Comparison of ENCODE assay signal across 8 cellular contexts in genomic region chr1:247079141-247079874, GRCh38. TPM values are rescaled to one million over a fixed set of nuclear protein-coding genes. Genes with fewer than 3 reads are reported as not detected.
DNase-seq lines count a peak whose midpoint lies in the region; ATAC-seq, FAIRE-seq and TF ChIP-seq lines count a peak whose summit lies in the region.

No MANE protein-coding gene starts in this region.

- no peak for TF ChIP-seq EP300 in stomach (IDR thresholded peaks at IDR 0.05)

- H3K9me3 Mint-ChIP-seq in activated CD8-positive, alpha-beta T cell treated with anti-CD3 and anti-CD28 coated beads, Interleukin-2, amount 10 ng/mL, durations not matched to agents 7 days and 5 days (ENCODE audit: insufficient read depth) = no peaks in the 10 kb centered on the region

- no peak for TF ChIP-seq POLR2A in stomach (IDR thresholded peaks at IDR 0.05)

- H3K9me3 ChIP-seq in cardiac muscle cell (ENCODE audit: low read depth) (no peaks in the 10 kb centered on the region), iPS-15b (ENCODE audit: control insufficient read depth, insufficient read depth, low read length) (no peaks in the 10 kb centered on the region), stomach (peaks cover 0 to 3% (median 0%) of the 10 kb centered on the region in 4 donors)

- peaks cover 9% of the 10 kb centered on the region for H3K27me3 Mint-ChIP-seq in activated CD8-positive, alpha-beta T cell treated with anti-CD3 and anti-CD28 coated beads, Interleukin-2, amount 10 ng/mL, durations not matched to agents 7 days and 5 days (ENCODE audit: low read depth)

- TF ChIP-seq CTCF in cardiac muscle cell (IDR thresholded peaks at IDR 0.05; ENCODE audit: low read depth, low read length) (no peak), stomach (IDR thresholded peaks at IDR 0.05) (no peak)

- POLR2A ChIA-PET in activated CD8-positive, alpha-beta T cell treated with anti-CD3 and anti-CD28 coated beads, Interleukin-2, amount 10 ng/mL, durations not matched to agents 7 days and 5 days (lab: Charles Lee) = interaction anchor here (0.9 to 1.4 kb wide), 2 partner anchors 94 to 147 kb away, joined by 3 to 4 read pairs; no protein-coding TSS in a partner anchor

- no peaks in the 10 kb centered on the region for H3K27me3 ChIP-seq in cardiac muscle cell
- no peaks in the 10 kb centered on the region for H3K27me3 ChIP-seq in iPS-15b (ENCODE audit: control insufficient read depth, insufficient read depth, low read length)
- no peaks in the 10 kb centered on the region for H3K27me3 ChIP-seq in stomach

- peak overlapping the region; percentile 77 for H3K4me3 Mint-ChIP-seq in activated CD8-positive, alpha-beta T cell treated with anti-CD3 and anti-CD28 coated beads, Interleukin-2, amount 10 ng/mL, durations not matched to agents 7 days and 5 days

- peaks cover 20% of the 10 kb centered on the region for H3K4me1 Mint-ChIP-seq in activated CD8-positive, alpha-beta T cell treated with anti-CD3 and anti-CD28 coated beads, Interleukin-2, amount 10 ng/mL, durations not matched to agents 7 days and 5 days (ENCODE audit: low read depth)

- peak overlapping the region; percentile 48 for H3K9ac ChIP-seq in iPS-15b (ENCODE audit: low read depth, low read length)

- no peak for FAIRE-seq in GM19239 (lab: Jason Lieb, UNC)

- intact Hi-C loops in left ventricle myocardium superior (cut with micrococcal nuclease) = no loop called here
- intact Hi-C loops in stomach (cut with DNase I; ENCODE audit: low total_unique reads) = no loop called here

- CTCF ChIA-PET in activated CD8-positive, alpha-beta T cell treated with anti-CD3 and anti-CD28 coated beads, Interleukin-2, amount 10 ng/mL, durations not matched to agents 7 days and 5 days (lab: Charles Lee) = interaction anchor here (0.7 kb wide), 1 partner anchor 697 kb away, joined by 5 read pairs; no protein-coding TSS in a partner anchor

- peaks cover 5% of the 10 kb centered on the region for H3K36me3 Mint-ChIP-seq in activated CD8-positive, alpha-beta T cell treated with anti-CD3 and anti-CD28 coated beads, Interleukin-2, amount 10 ng/mL, durations not matched to agents 7 days and 5 days (ENCODE audit: low read depth)

- no peak overlapping the region for H3K27ac Mint-ChIP-seq in activated CD8-positive, alpha-beta T cell treated with anti-CD3 and anti-CD28 coated beads, Interleukin-2, amount 10 ng/mL, durations not matched to agents 7 days and 5 days

- no peak overlapping the region for H3K27ac ChIP-seq in cardiac muscle cell
- peak overlapping the region in 3 of 5 donors; percentile 84 to 90 (median 84) for H3K27ac ChIP-seq in stomach

- DNase-seq in cardiac muscle cell (ENCODE audit: low read depth in 1 of 2, low spot score in 1 of 2) (peak in 1 of 2 donors; percentile 10), left ventricle myocardium superior (no peak), stomach (no peak), GM19239 (ENCODE audit: insufficient read length, low spot score) (no peak)
- no peak for DNase-seq in activated CD8-positive, alpha-beta T cell treated with anti-CD3 and anti-CD28 coated beads, Interleukin-2, amount 10 ng/mL, durations not matched to agents 7 days and 5 days
- no peak for DNase-seq in stimulated activated CD4-positive, alpha-beta T cell treated with anti-CD3 and anti-CD28 coated beads, Interleukin-2, amount 100 ng/mL, for 24 hours

- ATAC-seq in left ventricle myocardium superior (no peak), GM18520 (IDR thresholded peaks at IDR 0.05; ENCODE audit: unreplicated experiment) (no peak)
- no peak for ATAC-seq in activated CD8-positive, alpha-beta T cell treated with anti-CD3 and anti-CD28 coated beads, Interleukin-2, amount 10 ng/mL, durations not matched to agents 7 days and 5 days

- 30 to 51% (median 40%) methylated on average over 23 of the region's 23 CpGs for WGBS in stomach, 5 donors

- H3K4me3 ChIP-seq in cardiac muscle cell = peak overlapping the region; percentile 91
- peak overlapping the region; percentile 95 for H3K4me3 ChIP-seq in iPS-15b (ENCODE audit: low read depth, low read length)
- H3K4me3 ChIP-seq in stomach = peak overlapping the region; percentile 67 to 82 (median 70)

- H3K4me1 ChIP-seq in cardiac muscle cell (ENCODE audit: low read depth) (peaks cover 6% of the 10 kb centered on the region), iPS-15b (ENCODE audit: control insufficient read depth, insufficient read depth, low read length) (no peaks in the 10 kb centered on the region), stomach (peaks cover 0 to 21% (median 17%) of the 10 kb centered on the region in 4 donors)

- H3K36me3 ChIP-seq in cardiac muscle cell (no peaks in the 10 kb centered on the region), iPS-15b (ENCODE audit: control insufficient read depth, insufficient read depth, low read length) (no peaks in the 10 kb centered on the region), stomach (no peaks in the 10 kb centered on the region)

RNA-seq across cellular contexts. Expression of gene ZNF670, which starts 0.7 kb away (rescaled TPM):
- total RNA-seq in cardiac muscle cell = 1.3 and 3.5 TPM in 2 replicates
- polyA plus RNA-seq in cardiac muscle cell = 1.4 and 3.3 TPM in 2 replicates
- total RNA-seq in left ventricle myocardium superior = 1.5 TPM
- under 1 TPM; 0.34 to 0.84 TPM for total RNA-seq in activated CD8-positive, alpha-beta T cell treated with anti-CD3 and anti-CD28 coated beads, Interleukin-2, amount 10 ng/mL, durations not matched to agents 7 days and 5 days
- 10 to 100 TPM in 1 of 5 donors, 1 to 10 TPM in 2, not detected in 2; 2.6 to 10.6 (median 6.2) TPM for total RNA-seq in stomach
- polyA plus RNA-seq in stomach = 1 to 10 TPM; 1.6 to 4.9 (median 3.1) TPM

RNA-seq across cellular contexts. Expression of gene ZNF669, which starts 24.8 kb away (rescaled TPM):
- total RNA-seq in cardiac muscle cell = 14.6 and 23.2 TPM in 2 replicates
- polyA plus RNA-seq in cardiac muscle cell = 4.4 and 5.0 TPM in 2 replicates
- 3.7 TPM for total RNA-seq in left ventricle myocardium superior
- 10 to 100 TPM in 1 of 2 experiments, 1 to 10 TPM in 1; 9.5 to 10.3 TPM for total RNA-seq in activated CD8-positive, alpha-beta T cell treated with anti-CD3 and anti-CD28 coated beads, Interleukin-2, amount 10 ng/mL, durations not matched to agents 7 days and 5 days
- total RNA-seq in stomach = 10 to 100 TPM in 1 of 5 donors, 1 to 10 TPM in 3, under 1 TPM in 1; 0.58 to 21.7 (median 5.2) TPM
- polyA plus RNA-seq in stomach = 1 to 10 TPM; 3.1 to 4.3 (median 3.2) TPM
